In the genomic region with DNA sequence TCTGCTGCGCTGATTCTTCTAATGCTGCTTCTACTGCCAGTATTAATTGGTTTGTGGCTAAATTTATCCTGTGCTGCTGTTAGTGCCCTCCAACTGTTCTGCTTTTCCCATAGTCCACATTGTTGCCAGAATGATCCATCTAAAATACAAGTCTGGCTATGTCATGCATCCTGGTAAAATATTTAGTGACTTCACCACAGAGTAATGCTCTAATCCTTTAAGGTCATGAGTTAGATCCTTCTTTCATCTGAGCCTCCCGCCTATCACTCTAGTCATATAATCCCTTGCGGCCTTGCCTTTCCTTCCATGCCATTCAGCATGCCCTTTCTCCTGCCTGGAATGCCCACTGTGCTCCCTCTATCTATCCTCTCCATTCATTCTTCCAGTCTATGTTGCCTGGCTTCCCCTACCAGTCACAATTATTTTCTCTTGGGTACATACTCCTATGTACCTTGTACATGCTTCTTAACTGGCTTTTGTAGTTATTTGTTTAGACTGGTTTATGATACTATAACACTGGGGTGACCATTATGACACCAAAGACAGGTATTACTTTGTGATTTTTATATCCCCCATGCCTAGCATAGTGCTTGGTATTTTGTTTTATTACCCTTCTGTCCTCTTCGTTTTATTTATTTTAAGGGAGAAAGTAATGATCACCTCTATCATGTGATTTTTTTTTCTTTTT, we compare ENCODE assay signal across 1 cellular context.
TF ChIP-seq lines count a peak whose summit lies in the region.

No MANE protein-coding gene starts in this region.

TF ChIP-seq in SK-N-SH, 30 proteins besides CTCF, POLR2A, EP300 and RAD21 (continued from another document):
- TF ChIP-seq, protein P1, sequence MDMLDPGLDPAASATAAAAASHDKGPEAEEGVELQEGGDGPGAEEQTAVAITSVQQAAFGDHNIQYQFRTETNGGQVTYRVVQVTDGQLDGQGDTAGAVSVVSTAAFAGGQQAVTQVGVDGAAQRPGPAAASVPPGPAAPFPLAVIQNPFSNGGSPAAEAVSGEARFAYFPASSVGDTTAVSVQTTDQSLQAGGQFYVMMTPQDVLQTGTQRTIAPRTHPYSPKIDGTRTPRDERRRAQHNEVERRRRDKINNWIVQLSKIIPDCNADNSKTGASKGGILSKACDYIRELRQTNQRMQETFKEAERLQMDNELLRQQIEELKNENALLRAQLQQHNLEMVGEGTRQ (IDR thresholded peaks at IDR 0.05; ENCODE audit: borderline replicate concordance, low read depth, low read length) = no peak
- no peak for TF ChIP-seq RCOR1 (IDR thresholded peaks at IDR 0.05; ENCODE audit: low read length)
- TF ChIP-seq, protein P2, sequence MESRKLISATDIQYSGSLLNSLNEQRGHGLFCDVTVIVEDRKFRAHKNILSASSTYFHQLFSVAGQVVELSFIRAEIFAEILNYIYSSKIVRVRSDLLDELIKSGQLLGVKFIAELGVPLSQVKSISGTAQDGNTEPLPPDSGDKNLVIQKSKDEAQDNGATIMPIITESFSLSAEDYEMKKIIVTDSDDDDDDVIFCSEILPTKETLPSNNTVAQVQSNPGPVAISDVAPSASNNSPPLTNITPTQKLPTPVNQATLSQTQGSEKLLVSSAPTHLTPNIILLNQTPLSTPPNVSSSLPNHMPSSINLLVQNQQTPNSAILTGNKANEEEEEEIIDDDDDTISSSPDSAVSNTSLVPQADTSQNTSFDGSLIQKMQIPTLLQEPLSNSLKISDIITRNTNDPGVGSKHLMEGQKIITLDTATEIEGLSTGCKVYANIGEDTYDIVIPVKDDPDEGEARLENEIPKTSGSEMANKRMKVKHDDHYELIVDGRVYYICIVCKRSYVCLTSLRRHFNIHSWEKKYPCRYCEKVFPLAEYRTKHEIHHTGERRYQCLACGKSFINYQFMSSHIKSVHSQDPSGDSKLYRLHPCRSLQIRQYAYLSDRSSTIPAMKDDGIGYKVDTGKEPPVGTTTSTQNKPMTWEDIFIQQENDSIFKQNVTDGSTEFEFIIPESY (IDR thresholded peaks at IDR 0.05; ENCODE audit: borderline replicate concordance, low read depth) = no peak
- TF ChIP-seq, protein P3, sequence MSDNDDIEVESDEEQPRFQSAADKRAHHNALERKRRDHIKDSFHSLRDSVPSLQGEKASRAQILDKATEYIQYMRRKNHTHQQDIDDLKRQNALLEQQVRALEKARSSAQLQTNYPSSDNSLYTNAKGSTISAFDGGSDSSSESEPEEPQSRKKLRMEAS (IDR thresholded peaks at IDR 0.05; ENCODE audit: low read depth) = peak; percentile 71; the same call in 1 of the 2 replicates
- TF ChIP-seq, protein P4, sequence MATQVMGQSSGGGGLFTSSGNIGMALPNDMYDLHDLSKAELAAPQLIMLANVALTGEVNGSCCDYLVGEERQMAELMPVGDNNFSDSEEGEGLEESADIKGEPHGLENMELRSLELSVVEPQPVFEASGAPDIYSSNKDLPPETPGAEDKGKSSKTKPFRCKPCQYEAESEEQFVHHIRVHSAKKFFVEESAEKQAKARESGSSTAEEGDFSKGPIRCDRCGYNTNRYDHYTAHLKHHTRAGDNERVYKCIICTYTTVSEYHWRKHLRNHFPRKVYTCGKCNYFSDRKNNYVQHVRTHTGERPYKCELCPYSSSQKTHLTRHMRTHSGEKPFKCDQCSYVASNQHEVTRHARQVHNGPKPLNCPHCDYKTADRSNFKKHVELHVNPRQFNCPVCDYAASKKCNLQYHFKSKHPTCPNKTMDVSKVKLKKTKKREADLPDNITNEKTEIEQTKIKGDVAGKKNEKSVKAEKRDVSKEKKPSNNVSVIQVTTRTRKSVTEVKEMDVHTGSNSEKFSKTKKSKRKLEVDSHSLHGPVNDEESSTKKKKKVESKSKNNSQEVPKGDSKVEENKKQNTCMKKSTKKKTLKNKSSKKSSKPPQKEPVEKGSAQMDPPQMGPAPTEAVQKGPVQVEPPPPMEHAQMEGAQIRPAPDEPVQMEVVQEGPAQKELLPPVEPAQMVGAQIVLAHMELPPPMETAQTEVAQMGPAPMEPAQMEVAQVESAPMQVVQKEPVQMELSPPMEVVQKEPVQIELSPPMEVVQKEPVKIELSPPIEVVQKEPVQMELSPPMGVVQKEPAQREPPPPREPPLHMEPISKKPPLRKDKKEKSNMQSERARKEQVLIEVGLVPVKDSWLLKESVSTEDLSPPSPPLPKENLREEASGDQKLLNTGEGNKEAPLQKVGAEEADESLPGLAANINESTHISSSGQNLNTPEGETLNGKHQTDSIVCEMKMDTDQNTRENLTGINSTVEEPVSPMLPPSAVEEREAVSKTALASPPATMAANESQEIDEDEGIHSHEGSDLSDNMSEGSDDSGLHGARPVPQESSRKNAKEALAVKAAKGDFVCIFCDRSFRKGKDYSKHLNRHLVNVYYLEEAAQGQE (IDR thresholded peaks at IDR 0.05; ENCODE audit: low read depth, low read length) = no peak
- peak; percentile 83 for TF ChIP-seq TCF12 (IDR thresholded peaks at IDR 0.05)
- TF ChIP-seq CHD2 (IDR thresholded peaks at IDR 0.05; ENCODE audit: low read length, partially characterized antibody) = no peak
TF ChIP-seq in SK-N-SH: peak in this region for 9.
